1 cellular context compared by ENCODE assay signal in the genomic region with DNA sequence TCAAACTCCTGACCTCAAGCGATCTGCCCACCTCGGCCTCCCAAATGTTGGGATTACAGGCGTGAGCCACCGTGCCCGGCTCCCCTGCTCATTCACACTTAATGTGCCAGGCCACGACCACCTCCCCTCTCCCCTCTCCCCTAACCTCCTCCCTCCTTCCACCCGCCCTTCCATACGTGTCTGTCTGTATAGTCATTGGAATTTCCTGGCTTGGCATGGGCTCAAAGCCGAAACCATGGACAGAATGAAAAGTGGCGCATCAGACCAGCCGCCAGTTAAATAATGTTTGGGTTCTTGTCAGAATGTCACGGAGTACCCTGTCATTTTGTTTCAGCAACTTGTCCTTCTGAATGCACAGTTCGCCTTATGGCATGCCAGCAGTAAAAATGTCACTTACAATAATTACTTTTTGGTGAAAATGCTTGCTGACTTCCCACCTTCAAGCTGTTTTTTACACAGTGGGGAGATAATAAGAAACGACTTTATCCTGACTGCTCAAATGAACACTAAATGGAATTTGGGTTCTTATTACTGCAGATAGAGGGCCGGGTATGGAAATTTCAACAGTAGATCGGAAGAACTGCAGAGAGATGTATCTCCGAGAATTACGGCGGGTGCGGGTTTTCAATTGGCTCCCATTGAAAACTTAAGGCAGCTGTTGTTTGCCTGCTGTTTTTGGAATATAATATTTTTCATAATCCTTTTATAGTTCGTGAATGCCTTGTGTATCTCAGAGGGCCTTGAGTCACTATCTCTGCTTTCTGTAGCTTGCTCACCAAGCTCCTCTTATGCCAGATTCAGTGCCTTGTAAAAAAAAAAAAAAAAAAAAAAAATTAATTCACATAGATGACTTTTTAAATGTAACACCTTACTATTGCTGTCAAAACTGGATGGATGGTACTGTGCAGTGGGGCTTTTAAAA.
TF ChIP-seq lines count a peak whose summit lies in the region.

No MANE protein-coding gene starts in this region.

TF ChIP-seq in K562, 482 proteins besides CTCF, POLR2A, EP300 and RAD21:
- TF ChIP-seq, protein P1, sequence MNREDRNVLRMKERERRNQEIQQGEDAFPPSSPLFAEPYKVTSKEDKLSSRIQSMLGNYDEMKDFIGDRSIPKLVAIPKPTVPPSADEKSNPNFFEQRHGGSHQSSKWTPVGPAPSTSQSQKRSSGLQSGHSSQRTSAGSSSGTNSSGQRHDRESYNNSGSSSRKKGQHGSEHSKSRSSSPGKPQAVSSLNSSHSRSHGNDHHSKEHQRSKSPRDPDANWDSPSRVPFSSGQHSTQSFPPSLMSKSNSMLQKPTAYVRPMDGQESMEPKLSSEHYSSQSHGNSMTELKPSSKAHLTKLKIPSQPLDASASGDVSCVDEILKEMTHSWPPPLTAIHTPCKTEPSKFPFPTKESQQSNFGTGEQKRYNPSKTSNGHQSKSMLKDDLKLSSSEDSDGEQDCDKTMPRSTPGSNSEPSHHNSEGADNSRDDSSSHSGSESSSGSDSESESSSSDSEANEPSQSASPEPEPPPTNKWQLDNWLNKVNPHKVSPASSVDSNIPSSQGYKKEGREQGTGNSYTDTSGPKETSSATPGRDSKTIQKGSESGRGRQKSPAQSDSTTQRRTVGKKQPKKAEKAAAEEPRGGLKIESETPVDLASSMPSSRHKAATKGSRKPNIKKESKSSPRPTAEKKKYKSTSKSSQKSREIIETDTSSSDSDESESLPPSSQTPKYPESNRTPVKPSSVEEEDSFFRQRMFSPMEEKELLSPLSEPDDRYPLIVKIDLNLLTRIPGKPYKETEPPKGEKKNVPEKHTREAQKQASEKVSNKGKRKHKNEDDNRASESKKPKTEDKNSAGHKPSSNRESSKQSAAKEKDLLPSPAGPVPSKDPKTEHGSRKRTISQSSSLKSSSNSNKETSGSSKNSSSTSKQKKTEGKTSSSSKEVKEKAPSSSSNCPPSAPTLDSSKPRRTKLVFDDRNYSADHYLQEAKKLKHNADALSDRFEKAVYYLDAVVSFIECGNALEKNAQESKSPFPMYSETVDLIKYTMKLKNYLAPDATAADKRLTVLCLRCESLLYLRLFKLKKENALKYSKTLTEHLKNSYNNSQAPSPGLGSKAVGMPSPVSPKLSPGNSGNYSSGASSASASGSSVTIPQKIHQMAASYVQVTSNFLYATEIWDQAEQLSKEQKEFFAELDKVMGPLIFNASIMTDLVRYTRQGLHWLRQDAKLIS (CRISPR knock-in tag; IDR thresholded peaks at IDR 0.05), result no peak
- TF ChIP-seq CREB1 (IDR thresholded peaks at IDR 0.05) (no peak), CREB1 (CRISPR knock-in tag; IDR thresholded peaks at IDR 0.05) (no peak), HDAC2 (IDR thresholded peaks at IDR 0.05) (no peak)
